ENCODE assay signal across 15 cellular contexts in genomic region chr13:50448535-50448981, GRCh38.
DNase-seq lines count a peak whose midpoint lies in the region; ATAC-seq and TF ChIP-seq lines count a peak whose summit lies in the region.
"Had no signal": no experiment of that assay in that cellular context is flagged by ENCODE, and none has a peak within 500 bp of the region (broad histone marks: within the 10 kb centered on the region; RNA-seq: fewer than 3 reads in every experiment).

No MANE protein-coding gene starts in this region.

- H3K4me1 ChIP-seq in left ventricle myocardium inferior: peaks cover 36% of the 10 kb centered on the region
- H3K4me1 ChIP-seq: BE2C, SJSA1 had no signal

- no peaks in the 10 kb centered on the region for H3K36me3 Mint-ChIP-seq in stimulated activated effector memory CD8-positive, alpha-beta T cell treated with anti-CD3 and anti-CD28 coated beads, Interleukin-12 subunit alpha, Interleukin-12 subunit beta, amount 100 ng/mL, for 72 hours

- no peak for ATAC-seq in Right ventricle myocardium inferior
- ATAC-seq in stimulated activated effector memory CD8-positive, alpha-beta T cell treated with anti-CD3 and anti-CD28 coated beads, Interleukin-12 subunit alpha, Interleukin-12 subunit beta, amount 100 ng/mL, for 72 hours: no peak
- ATAC-seq in HG03460 (IDR thresholded peaks at IDR 0.05; ENCODE audit: unreplicated experiment): no peak
- ATAC-seq in HG03565 (IDR thresholded peaks at IDR 0.05; ENCODE audit: unreplicated experiment): no peak
- ATAC-seq: body of pancreas, left lobe of liver had no signal

- peaks cover 14% of the 10 kb centered on the region for H3K4me1 Mint-ChIP-seq in stimulated activated effector memory CD8-positive, alpha-beta T cell treated with anti-CD3 and anti-CD28 coated beads, Interleukin-12 subunit alpha, Interleukin-12 subunit beta, amount 100 ng/mL, for 72 hours

- no peak for DNase-seq in left ventricle myocardium inferior
- no peak for DNase-seq in Right ventricle myocardium inferior (ENCODE audit: missing footprints)
- peak; percentile 19 for DNase-seq in NCI-H446 treated with DMSO at 0.1 percent for 48 hours (lab: John Stamatoyannopoulos, UW)
- peak; percentile 50 for DNase-seq in epithelial cell of prostate (ENCODE audit: low read depth, low spot score)
- no peak for DNase-seq in stimulated activated effector memory CD8-positive, alpha-beta T cell treated with anti-CD3 and anti-CD28 coated beads, Interleukin-12 subunit alpha, Interleukin-12 subunit beta, amount 100 ng/mL, for 72 hours (ENCODE audit: low spot score in 2 of 2)
- DNase-seq in NCI-H82 treated with DMSO at 0.1 percent for 48 hours (lab: John Stamatoyannopoulos, UW; ENCODE audit: unreplicated experiment): no peak
- DNase-seq: activated gamma-delta T cell; BE2C; body of pancreas; effector CD8-positive, alpha-beta T cell; KBM-7 had no signal

- no peak overlapping the region for H3K4me3 Mint-ChIP-seq in stimulated activated effector memory CD8-positive, alpha-beta T cell treated with anti-CD3 and anti-CD28 coated beads, Interleukin-12 subunit alpha, Interleukin-12 subunit beta, amount 100 ng/mL, for 72 hours

- H3K27me3 ChIP-seq in left ventricle myocardium inferior (ENCODE audit: low read depth): no peaks in the 10 kb centered on the region
- H3K27me3 ChIP-seq: BE2C, body of pancreas, SJSA1 had no signal

- TF ChIP-seq CTCF in left ventricle myocardium inferior (IDR thresholded peaks at IDR 0.05; ENCODE audit: borderline replicate concordance): no peak

- H3K4me3 ChIP-seq in left ventricle myocardium inferior: no peak overlapping the region
- H3K4me3 ChIP-seq: body of pancreas, SJSA1 had no signal

- intact Hi-C loops in left ventricle myocardium inferior (cut with micrococcal nuclease): no loop called here
- intact Hi-C loops in Right ventricle myocardium inferior (cut with DNase I): no loop called here

- H3K9me3 Mint-ChIP-seq in stimulated activated effector memory CD8-positive, alpha-beta T cell treated with anti-CD3 and anti-CD28 coated beads, Interleukin-12 subunit alpha, Interleukin-12 subunit beta, amount 100 ng/mL, for 72 hours: no peaks in the 10 kb centered on the region

- peak overlapping the region; percentile 18 for H3K27ac Mint-ChIP-seq in stimulated activated effector memory CD8-positive, alpha-beta T cell treated with anti-CD3 and anti-CD28 coated beads, Interleukin-12 subunit alpha, Interleukin-12 subunit beta, amount 100 ng/mL, for 72 hours

- no peaks in the 10 kb centered on the region for H3K36me3 ChIP-seq in left ventricle myocardium inferior
- H3K36me3 ChIP-seq: BE2C, SJSA1 had no signal

- peak overlapping the region; percentile 38 for H3K27ac ChIP-seq in left ventricle myocardium inferior (replicated peaks)
- H3K27ac ChIP-seq in epithelial cell of prostate: peak overlapping the region; percentile 35
- H3K27ac ChIP-seq: body of pancreas, SJSA1 had no signal

- H3K9me3 ChIP-seq in left ventricle myocardium inferior (replicated peaks): no peaks in the 10 kb centered on the region
- H3K9me3 ChIP-seq: BE2C, body of pancreas, SJSA1 had no signal

Comparison
In these comparisons a context has a peak if more than half of its experiments do, and no peak if none do; other contexts are left out.
1. DNase-seq: peak in NCI-H446 treated with DMSO at 0.1 percent for 48 hours (single experiment) and epithelial cell of prostate (single experiment); none in left ventricle myocardium inferior (single experiment), Right ventricle myocardium inferior (single experiment), stimulated activated effector memory CD8-positive, alpha-beta T cell treated with anti-CD3 and anti-CD28 coated beads, Interleukin-12 subunit alpha, Interleukin-12 subunit beta, amount 100 ng/mL, for 72 hours (0 of 2) and NCI-H82 treated with DMSO at 0.1 percent for 48 hours (single experiment).